5 cellular contexts compared by ENCODE assay signal in the genomic region with DNA sequence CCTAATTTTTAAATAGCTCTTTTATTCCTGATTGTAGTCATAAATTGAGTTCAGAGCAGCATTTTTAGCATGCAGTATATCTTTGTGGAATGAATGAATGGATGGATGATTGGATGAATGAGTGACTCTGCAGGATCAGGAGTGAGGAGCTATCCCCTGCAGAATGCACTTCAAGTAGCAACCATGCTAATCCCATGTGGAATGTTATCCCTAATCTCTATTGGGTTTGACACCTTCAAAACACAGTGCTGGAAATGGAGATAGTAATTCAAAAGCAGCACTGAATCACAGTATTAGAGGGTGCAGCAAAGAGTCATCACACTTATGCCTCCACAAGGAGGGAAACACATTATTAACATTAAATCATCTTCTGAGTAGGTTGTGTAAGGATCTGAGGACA.
"Had no signal": no experiment of that assay in that cellular context is flagged by ENCODE, and none has a peak within 500 bp of the region (broad histone marks: within the 10 kb centered on the region; RNA-seq: fewer than 3 reads in every experiment).

No MANE protein-coding gene starts in this region.

- H2AFZ ChIP-seq: GM23338 had no signal

- H3K27ac Mint-ChIP-seq: GM23338, H9 had no signal

- H3K4me3 ChIP-seq: GM23338, K562 had no signal

- H3K4me3 Mint-ChIP-seq: GM23338, H9 had no signal

- ATAC-seq: GM23338, K562 had no signal

- H3K4me1 Mint-ChIP-seq: GM23338 had no signal

- DNase-seq: H9, HCEC 1CT, IMR-90 had no signal

- H3K4me2 ChIP-seq: GM23338 had no signal
